Comparison of ENCODE assay signal across 23 cellular contexts in the genomic region with DNA sequence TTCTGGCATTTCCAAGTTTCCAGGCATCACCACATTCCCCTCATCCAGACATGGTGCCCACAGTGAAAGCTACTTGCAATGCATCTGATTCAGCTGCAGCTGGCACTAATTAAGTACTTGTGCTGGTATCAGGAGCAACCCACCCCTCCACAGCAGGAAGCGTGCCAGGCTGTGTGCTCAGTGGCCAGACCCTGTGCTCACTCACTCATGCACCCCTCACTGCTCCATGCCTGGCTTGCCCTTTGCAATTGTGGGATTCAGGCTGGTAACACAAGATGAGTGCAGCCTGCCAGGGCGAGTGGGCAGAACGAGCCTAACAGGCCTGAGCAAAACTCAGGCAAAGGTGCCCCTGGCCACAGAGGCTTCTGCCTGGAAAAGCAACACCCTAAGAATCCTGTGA.
DNase-seq lines count a peak whose midpoint lies in the region; ATAC-seq and TF ChIP-seq lines count a peak whose summit lies in the region.
"Had no signal": no experiment of that assay in that cellular context is flagged by ENCODE, and none has a peak within 500 bp of the region (broad histone marks: within the 10 kb centered on the region; RNA-seq: fewer than 3 reads in every experiment).

No MANE protein-coding gene starts in this region.

- POLR2A ChIA-PET in A673 (lab: Charles Lee; ENCODE audit: low non-redundant PET) = no interaction called here

- 0 out of 2 replicates have a peak, but pooled peaks cover 4% of the 10 kb centered on the region for H3K36me3 Mint-ChIP-seq in HFFc6 (ENCODE audit: low read depth)
- H3K36me3 Mint-ChIP-seq: CD14-positive monocyte; CD8-positive, alpha-beta memory T cell had no signal

- H3K4me3 Mint-ChIP-seq in HFFc6 = no peak overlapping the region
- H3K4me3 Mint-ChIP-seq: B cell; CD14-positive monocyte; CD8-positive, alpha-beta memory T cell; T-helper 2 cell treated with Interferon-gamma antibody and Interleukin-4, amounts not matched to agents 5 μg/mL and 100 μg/mL, for 36 hours had no signal

- no peak overlapping the region for H3K4ac ChIP-seq in neuronal stem cell (ENCODE audit: low read length)

- WGBS in neuronal stem cell (ENCODE audit: extremely low coverage in 2 of 2, insufficient read length in 2 of 2, insufficient replicate concordance in 1 of 2), 2 donors = no CpG with 5 or more reads among the region's 3 CpGs

- no peak overlapping the region for H2AK5ac ChIP-seq in neuronal stem cell (ENCODE audit: low read depth, low read length)

- no peak overlapping the region for H2BK15ac ChIP-seq in neuronal stem cell (ENCODE audit: low read length)

- no TSS peak for BruUV-seq in A673 (replicated peaks; lab: Mats Ljungman, UMichigan)

- H3K4me1 ChIP-seq in A673 (ENCODE audit: insufficient read depth, low read length, poor library complexity, severe bottlenecking) = no peaks in the 10 kb centered on the region
- H3K4me1 ChIP-seq in BE2C = peaks cover 4% of the 10 kb centered on the region; the same call in 1 of the 2 replicates
- H3K4me1 ChIP-seq in neuronal stem cell (ENCODE audit: control insufficient read depth in 2 of 2, insufficient read depth in 1 of 2, low read depth in 1 of 2, low read length in 2 of 2) = no peaks in the 10 kb centered on the region
- H3K4me1 ChIP-seq: SJSA1 had no signal

- DNase-seq in A673 (ENCODE audit: low spot score) = peak; percentile 7
- peak; percentile 53 for DNase-seq in BE2C
- peak; percentile 2 for DNase-seq in UCSD-AML1 (lab: John Stamatoyannopoulos, UW; ENCODE audit: unreplicated experiment)
- DNase-seq in neuronal stem cell (ENCODE audit: low spot score) = no peak
- DNase-seq in HFFc6 = no peak
- no peak for DNase-seq in EL
- DNase-seq: CD8-positive, alpha-beta memory T cell; GM23248; H7; NCI-H1694 treated with DMSO at 0.1 percent for 48 hours; NCI-H2081; NCI-H2171 treated with DMSO at 0.1 percent for 48 hours; NCI-H345; NCI-H524 treated with DMSO at 0.1 percent for 48 hours; NCI-H774; Right ventricle myocardium superior; RPMI8226; T-helper 1 cell had no signal

- H3K79me1 ChIP-seq in neuronal stem cell (ENCODE audit: low read depth, low read length) = no peaks in the 10 kb centered on the region

- H3K27me3 Mint-ChIP-seq in HFFc6 (ENCODE audit: insufficient read depth) = no peaks in the 10 kb centered on the region; the same call in 1 of the 2 replicates
- H3K27me3 Mint-ChIP-seq: B cell; CD8-positive, alpha-beta memory T cell had no signal

- no peak overlapping the region for H3K4me2 ChIP-seq in neuronal stem cell (ENCODE audit: insufficient read depth, low read length, poor library complexity, severe bottlenecking)

- no peaks in the 10 kb centered on the region for H3K36me3 ChIP-seq in A673 (ENCODE audit: insufficient read depth, low read length, poor library complexity, severe bottlenecking)
- no peaks in the 10 kb centered on the region for H3K36me3 ChIP-seq in BE2C
- H3K36me3 ChIP-seq in neuronal stem cell (replicated peaks in 1 of 2; ENCODE audit: control insufficient read depth in 2 of 2, insufficient read depth in 2 of 2, low read length in 2 of 2) = no peaks in the 10 kb centered on the region
- H3K36me3 ChIP-seq: SJSA1 had no signal

- H3K27me3 ChIP-seq in A673 (replicated peaks; ENCODE audit: insufficient read depth, low read depth, low read length, poor library complexity) (no peaks in the 10 kb centered on the region), BE2C (no peaks in the 10 kb centered on the region), neuronal stem cell (ENCODE audit: control insufficient read depth in 3 of 3, insufficient read depth in 3 of 3, low read depth in 1 of 3, low read length in 3 of 3) (no peaks in the 10 kb centered on the region)
- H3K27me3 ChIP-seq: SJSA1 had no signal

- H3K9me3 Mint-ChIP-seq in HFFc6 = peaks cover 27% of the 10 kb centered on the region

- H2AFZ ChIP-seq in neuronal stem cell (ENCODE audit: low read length) = no peak overlapping the region
- H2AFZ ChIP-seq: GM23248 had no signal

- CTCF ChIA-PET in A673 (lab: Charles Lee) = no interaction called here

- no peaks in the 10 kb centered on the region for H3K9me3 ChIP-seq in A673 (ENCODE audit: low read depth, low read length, poor library complexity, severe bottlenecking)
- H3K9me3 ChIP-seq in BE2C = no peaks in the 10 kb centered on the region
- H3K9me3 ChIP-seq in neuronal stem cell (replicated peaks in 1 of 2; ENCODE audit: control insufficient read depth in 2 of 2, insufficient read depth in 1 of 2, low read depth in 1 of 2, low read length in 2 of 2) = no peaks in the 10 kb centered on the region
- H3K9me3 ChIP-seq: SJSA1 had no signal

- intact Hi-C loops in A673 (cut with micrococcal nuclease; ENCODE audit: unreplicated experiment) = no loop called here

- H4K91ac ChIP-seq in neuronal stem cell (ENCODE audit: low read depth, low read length, poor library complexity) = no peak overlapping the region

- H3K4me3 ChIP-seq in A673 (ENCODE audit: low read depth, low read length, poor library complexity, severe bottlenecking) = no peak overlapping the region
- H3K4me3 ChIP-seq in BE2C (ENCODE audit: low read depth, low read length) = no peak overlapping the region
- no peak overlapping the region for H3K4me3 ChIP-seq in neuronal stem cell (ENCODE audit: low read length in 2 of 2)
- H3K4me3 ChIP-seq: GM23248, SJSA1 had no signal

- H3K9ac ChIP-seq in neuronal stem cell (ENCODE audit: low read depth, low read length, poor library complexity) = no peak overlapping the region
- H3K9ac ChIP-seq: GM23248 had no signal

- no peak overlapping the region for H3K27ac Mint-ChIP-seq in HFFc6
- H3K27ac Mint-ChIP-seq: B cell; T-helper 2 cell treated with Interferon-gamma antibody and Interleukin-4, amounts not matched to agents 5 μg/mL and 100 μg/mL, for 36 hours had no signal

- no peak for TF ChIP-seq CTCF in A673 (conservative IDR thresholded peaks at IDR 0.05; ENCODE audit: low read depth, low read length)
- TF ChIP-seq CTCF in BE2C (IDR thresholded peaks at IDR 0.05; ENCODE audit: low read depth, low read length) = no peak
- no peak for TF ChIP-seq CTCF in HFFc6 (IDR thresholded peaks at IDR 0.05)

- peak overlapping the region; percentile 94 for H3K14ac ChIP-seq in neuronal stem cell (ENCODE audit: low read length)

- H3K4me1 Mint-ChIP-seq in HFFc6 (ENCODE audit: low read depth) = no peaks in the 10 kb centered on the region
- H3K4me1 Mint-ChIP-seq: B cell; CD14-positive monocyte; CD8-positive, alpha-beta memory T cell had no signal

- ATAC-seq in HG03457 (IDR thresholded peaks at IDR 0.05; ENCODE audit: unreplicated experiment) = no peak

- peak overlapping the region; percentile 48 for H3K18ac ChIP-seq in neuronal stem cell (ENCODE audit: low read length)

- no peak overlapping the region for H2BK120ac ChIP-seq in neuronal stem cell (ENCODE audit: low read depth, low read length)

- peak overlapping the region; percentile 24 for H2BK5ac ChIP-seq in neuronal stem cell (ENCODE audit: low read length)

- no peak overlapping the region for H3K23ac ChIP-seq in neuronal stem cell (ENCODE audit: low read depth, low read length, poor library complexity)

- H2BK12ac ChIP-seq in neuronal stem cell (ENCODE audit: low read length) = peak overlapping the region; percentile 22

- H3K27ac ChIP-seq in A673 (ENCODE audit: low read depth, low read length, poor library complexity, severe bottlenecking) (no peak overlapping the region), neuronal stem cell (replicated peaks; ENCODE audit: low read length) (no peak overlapping the region)
- H3K27ac ChIP-seq: GM23248, SJSA1 had no signal

- H4K8ac ChIP-seq in neuronal stem cell (ENCODE audit: low read depth, low read length) = no peak overlapping the region

Comparison
In these comparisons a context has a peak if more than half of its experiments do, and no peak if none do; other contexts are left out.
1. DNase-seq: peak in A673 (single experiment), BE2C (single experiment) and UCSD-AML1 (single experiment); none in neuronal stem cell (single experiment), HFFc6 (single experiment) and EL (single experiment).